In genomic region chr11:119756169-119756568, GRCh38 we compare ENCODE assay signal across 14 cellular contexts. TPM values are rescaled to one million over a fixed set of nuclear protein-coding genes. Genes with fewer than 3 reads are reported as not detected.
DNase-seq lines count a peak whose midpoint lies in the region; ATAC-seq and TF ChIP-seq lines count a peak whose summit lies in the region.
"Had no signal": no experiment of that assay in that cellular context is flagged by ENCODE, and none has a peak within 500 bp of the region (broad histone marks: within the 10 kb centered on the region; RNA-seq: fewer than 3 reads in every experiment).

No MANE protein-coding gene starts in this region.

- POLR2A ChIA-PET in HEK293 (lab: Yijun Ruan, JAX), result no interaction called here

- H3K36me3 ChIP-seq in HEK293 (ENCODE audit: control insufficient read depth in 2 of 2, insufficient read depth in 1 of 2, low read length in 2 of 2) (no peaks in the 10 kb centered on the region), neuronal stem cell (replicated peaks in 1 of 2; ENCODE audit: control insufficient read depth in 2 of 2, insufficient read depth in 2 of 2, low read length in 2 of 2) (no peaks in the 10 kb centered on the region), BE2C (no peaks in the 10 kb centered on the region)

- no peak overlapping the region for H3K4ac ChIP-seq in neuronal stem cell (ENCODE audit: low read length)

- DNase-seq in dorsolateral prefrontal cortex, result no peak
- DNase-seq in neuronal stem cell (ENCODE audit: low spot score), result no peak
- DNase-seq in BE2C, result no peak
- no peak for DNase-seq in DMS153 (lab: John Stamatoyannopoulos, UW)
- no peak for DNase-seq in DMS114 treated with DMSO at 0.1 percent for 48 hours (lab: John Stamatoyannopoulos, UW; ENCODE audit: unreplicated experiment)
- DNase-seq: CD8-positive, alpha-beta T cell; GOT3; H9 had no signal

- peak overlapping the region; percentile 3 for H3K18ac ChIP-seq in neuronal stem cell (ENCODE audit: low read length)

- H3K9me3 ChIP-seq in HEK293 (ENCODE audit: control insufficient read depth, insufficient read depth, low read depth, low read length) (no peaks in the 10 kb centered on the region), neuronal stem cell (replicated peaks in 1 of 2; ENCODE audit: control insufficient read depth in 2 of 2, insufficient read depth in 1 of 2, low read depth in 1 of 2, low read length in 2 of 2) (no peaks in the 10 kb centered on the region), BE2C (no peaks in the 10 kb centered on the region)
- H3K9me3 ChIP-seq: A549, Caco-2 had no signal

- CTCF ChIA-PET in HEK293 (lab: Yijun Ruan, JAX), result no interaction called here

- no peaks in the 10 kb centered on the region for H3K4me1 ChIP-seq in HEK293 (ENCODE audit: control insufficient read depth, insufficient read depth, low read length)
- peaks cover 0 to 17% of the 10 kb centered on the region in 2 donors for H3K4me1 ChIP-seq in neuronal stem cell (ENCODE audit: control insufficient read depth in 2 of 2, insufficient read depth in 1 of 2, low read depth in 1 of 2, low read length in 2 of 2)
- peaks cover 18% of the 10 kb centered on the region for H3K4me1 ChIP-seq in BE2C
- H3K4me1 ChIP-seq: Caco-2 had no signal

- H3K4me2 ChIP-seq in neuronal stem cell (ENCODE audit: insufficient read depth, low read length, poor library complexity, severe bottlenecking), result no peak overlapping the region
- H3K4me2 ChIP-seq: A549 had no signal

- H2BK120ac ChIP-seq in neuronal stem cell (ENCODE audit: low read depth, low read length), result no peak overlapping the region

- no peak overlapping the region for H2BK15ac ChIP-seq in neuronal stem cell (ENCODE audit: low read length)

- H4K91ac ChIP-seq in neuronal stem cell (ENCODE audit: low read depth, low read length, poor library complexity), result no peak overlapping the region

- TF ChIP-seq CTCF in HEK293 (tag by site-specific recombination; IDR thresholded peaks at IDR 0.05), result no peak
- no peak for TF ChIP-seq CTCF in dorsolateral prefrontal cortex (IDR thresholded peaks at IDR 0.05 in 54 of 56, conservative IDR thresholded peaks at IDR 0.05 in 2 of 56; ENCODE audit: low read depth in 1 of 56, partially characterized antibody in 56 of 56)
- TF ChIP-seq CTCF in BE2C (IDR thresholded peaks at IDR 0.05; ENCODE audit: low read depth, low read length), result no peak

- H3K9ac ChIP-seq in neuronal stem cell (ENCODE audit: low read depth, low read length, poor library complexity), result no peak overlapping the region

- no peaks in the 10 kb centered on the region for H3K79me1 ChIP-seq in neuronal stem cell (ENCODE audit: low read depth, low read length)

- no peak overlapping the region for H3K14ac ChIP-seq in neuronal stem cell (ENCODE audit: low read length)

- no peak overlapping the region for H2BK12ac ChIP-seq in neuronal stem cell (ENCODE audit: low read length)

- intact Hi-C loops in dorsolateral prefrontal cortex (cut with DNase I), result no loop called here

- no peak overlapping the region for H2AK5ac ChIP-seq in neuronal stem cell (ENCODE audit: low read depth, low read length)

- no peak overlapping the region for H3K27ac ChIP-seq in HEK293 (ENCODE audit: extremely low read depth, low read depth, low read length)
- H3K27ac ChIP-seq in angular gyrus (ENCODE audit: low read depth, low read length), result peak overlapping the region; percentile 62
- H3K27ac ChIP-seq in dorsolateral prefrontal cortex, result peak overlapping the region in 57 of 59 donors; percentile 19 to 93 (median 77)
- H3K27ac ChIP-seq in neuronal stem cell (replicated peaks; ENCODE audit: low read length), result no peak overlapping the region
- H3K27ac ChIP-seq: A549, HL-60 had no signal

- no peak for ATAC-seq in activated CD4-positive, CD25-positive, alpha-beta regulatory T cell treated with anti-CD3 and anti-CD28 coated beads, Interleukin-2, amount 50 U/mL, for 24 hours
- ATAC-seq: A549; CD8-positive, alpha-beta T cell had no signal

- H3K4me3 ChIP-seq in HEK293 (ENCODE audit: low read depth, low read length) (no peak overlapping the region), dorsolateral prefrontal cortex (no peak overlapping the region), neuronal stem cell (ENCODE audit: low read length in 2 of 2) (no peak overlapping the region), BE2C (ENCODE audit: low read depth, low read length) (no peak overlapping the region)
- H3K4me3 ChIP-seq: A549 had no signal

- no CpG with 5 or more reads among the region's 4 CpGs for WGBS in neuronal stem cell (ENCODE audit: extremely low coverage in 2 of 2, insufficient read length in 2 of 2, insufficient replicate concordance in 1 of 2), 2 donors

- H3K27me3 ChIP-seq in dorsolateral prefrontal cortex (peaks cover 0 to 3% (median 0%) of the 10 kb centered on the region in 45 donors), neuronal stem cell (ENCODE audit: control insufficient read depth in 3 of 3, insufficient read depth in 3 of 3, low read depth in 1 of 3, low read length in 3 of 3) (peaks cover 0 to 57% (median 0%) of the 10 kb centered on the region in 3 experiments), BE2C (no peaks in the 10 kb centered on the region)

- H2BK5ac ChIP-seq in neuronal stem cell (ENCODE audit: low read length), result no peak overlapping the region

- H2AFZ ChIP-seq in neuronal stem cell (ENCODE audit: low read length), result no peak overlapping the region

- H3K23ac ChIP-seq in neuronal stem cell (ENCODE audit: low read depth, low read length, poor library complexity), result no peak overlapping the region

- H4K8ac ChIP-seq in neuronal stem cell (ENCODE audit: low read depth, low read length), result no peak overlapping the region

TF ChIP-seq in HEK293, 187 proteins besides CTCF, POLR2A, EP300 and RAD21:
- TF ChIP-seq ZIC2 (tag by site-specific recombination; IDR thresholded peaks at IDR 0.05) (peak; percentile 1; the same call in 1 of the 2 replicates), SP3 (tag by site-specific recombination; IDR thresholded peaks at IDR 0.05) (no peak)

RNA-seq across cellular contexts. Expression of gene NECTIN1, which starts 27.2 kb away (rescaled TPM):
- total RNA-seq in dorsolateral prefrontal cortex, result 100 to 1,000 TPM in 6 of 120 experiments, 10 to 100 TPM in 114; 45.3 to 136 (median 78.1) TPM
- polyA plus RNA-seq in neuronal stem cell (2013, experiment 1 of 2), result 36.8 TPM
- polyA plus RNA-seq in neuronal stem cell (2013, experiment 2 of 2), result 36.7 TPM
- polyA plus RNA-seq in BE2C (2012; ENCODE audit: insufficient read depth, insufficient read length, low read depth), result 167 TPM

Comparison
In these comparisons a context has a peak if more than half of its experiments do, and no peak if none do; other contexts are left out.
1. H3K27ac ChIP-seq: peak in angular gyrus (single experiment) and dorsolateral prefrontal cortex (57 of 59); none in HEK293 (single experiment) and neuronal stem cell (single experiment).